Comparison of ENCODE assay signal across 21 cellular contexts in genomic region chr2:142176941-142177340, GRCh38. TPM values are rescaled to one million over a fixed set of nuclear protein-coding genes. Genes with fewer than 3 reads are reported as not detected.
"Had no signal": no experiment of that assay in that cellular context is flagged by ENCODE, and none has a peak within 500 bp of the region (broad histone marks: within the 10 kb centered on the region; RNA-seq: fewer than 3 reads in every experiment).

No MANE protein-coding gene starts in this region.

- H3K4me3 Mint-ChIP-seq: dendritic cell treated with granulocyte-macrophage colony-stimulating factor and Interleukin-4, amounts not matched to agents 40 ng/mL and 50 ng/mL, for 4 days; effector memory CD8-positive, alpha-beta T cell; immature natural killer cell; natural killer cell treated with Interleukin-12 subunit alpha and Interleukin-12 subunit beta and Interleukin-15 and Interleukin-18, amount 100 ng/mL, for 72 hours had no signal

- DNase-seq: effector memory CD8-positive, alpha-beta T cell; esophagus squamous epithelium; glutamatergic neuron; immature natural killer cell; left cardiac atrium; left ventricle myocardium superior; mesenchymal stem cell; midbrain; psoas muscle; small intestine; stimulated activated CD4-positive, alpha-beta T cell treated with anti-CD3 and anti-CD28 coated beads, Interleukin-12 subunit alpha, Interleukin-12 subunit beta, amount 100 ng/mL, for 4 hours; stimulated activated CD4-positive, alpha-beta T cell treated with anti-CD3 and anti-CD28 coated beads, Interleukin-2, amount 100 ng/mL, for 48 hours; stimulated activated naive CD4-positive, alpha-beta T cell treated with Interleukin-2 at 50 U/mL for 16 hours; trophoblast cell had no signal

- H3K4me1 ChIP-seq: esophagus squamous epithelium, gastroesophageal sphincter, psoas muscle had no signal

- H3K27me3 Mint-ChIP-seq: dendritic cell treated with granulocyte-macrophage colony-stimulating factor and Interleukin-4, amounts not matched to agents 40 ng/mL and 50 ng/mL, for 4 days; effector memory CD8-positive, alpha-beta T cell; natural killer cell treated with Interleukin-12 subunit alpha and Interleukin-12 subunit beta and Interleukin-15 and Interleukin-18, amount 100 ng/mL, for 72 hours had no signal

- H3K27ac ChIP-seq: esophagus squamous epithelium, gastroesophageal sphincter, neutrophil, psoas muscle had no signal

- H3K36me3 ChIP-seq: esophagus squamous epithelium, gastroesophageal sphincter, neutrophil had no signal

- H3K4me3 ChIP-seq: esophagus squamous epithelium, gastroesophageal sphincter, lung, psoas muscle had no signal

- H3K9me3 ChIP-seq: esophagus squamous epithelium, gastroesophageal sphincter, neutrophil, psoas muscle had no signal

- H3K27me3 ChIP-seq: esophagus squamous epithelium, gastroesophageal sphincter, neutrophil had no signal

- H3K9me3 Mint-ChIP-seq: dendritic cell treated with granulocyte-macrophage colony-stimulating factor and Interleukin-4, amounts not matched to agents 40 ng/mL and 50 ng/mL, for 4 days had no signal

- H3K4me1 Mint-ChIP-seq: immature natural killer cell had no signal

- H3K27ac Mint-ChIP-seq: dendritic cell treated with granulocyte-macrophage colony-stimulating factor and Interleukin-4, amounts not matched to agents 40 ng/mL and 50 ng/mL, for 4 days; effector memory CD8-positive, alpha-beta T cell; immature natural killer cell; natural killer cell treated with Interleukin-12 subunit alpha and Interleukin-12 subunit beta and Interleukin-15 and Interleukin-18, amount 100 ng/mL, for 72 hours had no signal

- H3K36me3 Mint-ChIP-seq: immature natural killer cell; natural killer cell treated with Interleukin-12 subunit alpha and Interleukin-12 subunit beta and Interleukin-15 and Interleukin-18, amount 100 ng/mL, for 72 hours had no signal

RNA-seq across cellular contexts. Expression of gene LRP1B, which starts 46.1 kb away (rescaled TPM):
- total RNA-seq: natural killer cell treated with Interleukin-12 subunit alpha and Interleukin-12 subunit beta and Interleukin-15 and Interleukin-18, amount 100 ng/mL, for 72 hours; osteoblast had no signal
- polyA plus RNA-seq: immature natural killer cell, keratinocyte had no signal
